In the genomic region with DNA sequence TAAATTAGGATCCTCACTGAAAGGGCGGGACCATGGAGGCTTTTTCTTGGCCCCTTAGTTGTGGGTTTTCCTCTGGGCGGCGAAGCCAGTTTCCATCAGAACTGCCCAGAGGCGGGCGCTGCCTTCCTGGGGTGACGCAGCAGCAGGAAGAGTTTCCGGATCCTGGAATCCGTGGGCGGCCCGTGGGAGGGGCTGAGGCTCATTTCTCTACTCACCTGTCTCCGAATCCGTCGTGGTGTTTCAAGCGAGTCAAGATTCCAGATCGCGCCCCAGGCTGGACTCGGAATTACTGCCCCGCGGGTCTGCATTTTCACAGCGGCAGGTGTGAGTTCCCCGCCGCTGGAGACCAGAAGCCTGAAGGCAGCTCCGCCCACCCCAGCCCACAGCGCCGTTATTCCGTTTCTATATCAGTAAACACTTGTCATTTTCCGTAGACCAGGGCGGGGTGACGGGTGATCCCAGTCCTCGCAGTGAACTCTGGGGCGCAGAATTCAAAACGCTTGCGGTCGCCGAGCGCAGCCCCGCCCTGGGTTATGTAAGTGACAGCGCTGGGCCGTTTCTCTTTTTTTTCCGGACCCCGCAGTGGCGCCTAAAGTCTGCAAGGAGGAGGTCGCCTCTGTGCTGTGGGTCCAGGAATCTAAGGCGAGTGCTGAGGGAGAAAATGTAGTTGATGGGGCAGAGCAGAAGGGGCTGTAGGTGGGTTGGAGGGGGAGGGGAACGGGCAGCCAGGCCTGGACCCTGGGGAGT, we compare ENCODE assay signal across 8 cellular contexts. TPM values are rescaled to one million over a fixed set of nuclear protein-coding genes. Genes with fewer than 3 reads are reported as not detected.
DNase-seq lines count a peak whose midpoint lies in the region; TF ChIP-seq lines count a peak whose summit lies in the region.

No MANE protein-coding gene starts in this region.

- H3K4me3 Mint-ChIP-seq in activated naive CD4-positive, alpha-beta T cell treated with anti-CD3 and anti-CD28 coated beads, Interleukin-2, amount 10 ng/mL, durations not matched to agents 7 days and 5 days = peak overlapping the region; percentile 96

- CTCF ChIA-PET in HEK293T (lab: Yijun Ruan, JAX) = interaction anchor here (0.6 to 2.3 kb wide), 8 partner anchors 13 to 293 kb away, joined by 3 to 20 read pairs (median 4); no protein-coding TSS in a partner anchor
- CTCF ChIA-PET in activated naive CD4-positive, alpha-beta T cell treated with anti-CD3 and anti-CD28 coated beads, Interleukin-2, amount 10 ng/mL, durations not matched to agents 7 days and 5 days (lab: Charles Lee) = interaction anchor here (0.8 to 6.2 kb wide), 7 partner anchors 38 to 296 kb away, joined by 3 to 65 read pairs (median 4); partner anchors contain the start of gene PSORS1C2

- DNase-seq in GDM1 (lab: John Stamatoyannopoulos, UW) (peak; percentile 88), HEK293T (ENCODE audit: extremely low spot score) (peak; percentile 51), MV-4-11 (lab: John Stamatoyannopoulos, UW) (peak; percentile 95), SK-N-DZ (ENCODE audit: low spot score) (peak; percentile 35), glomerular visceral epithelial cell (ENCODE audit: extremely low spot score) (peak; percentile 86), osteoblast (ENCODE audit: insufficient read length, low spot score, missing footprints) (peak; percentile 91), testis (peak; percentile 93)
- peak; percentile 98 for DNase-seq in activated naive CD4-positive, alpha-beta T cell treated with anti-CD3 and anti-CD28 coated beads, Interleukin-2, amount 10 ng/mL, durations not matched to agents 7 days and 5 days

- H3K27ac Mint-ChIP-seq in activated naive CD4-positive, alpha-beta T cell treated with anti-CD3 and anti-CD28 coated beads, Interleukin-2, amount 10 ng/mL, durations not matched to agents 7 days and 5 days = peak overlapping the region; percentile 99

- TF ChIP-seq POLR2A in testis (IDR thresholded peaks at IDR 0.05) = peak; percentile 34

- H2AFZ ChIP-seq in osteoblast (ENCODE audit: low read length) = peak overlapping the region; percentile 96

- no peaks in the 10 kb centered on the region for H3K27me3 Mint-ChIP-seq in activated naive CD4-positive, alpha-beta T cell treated with anti-CD3 and anti-CD28 coated beads, Interleukin-2, amount 10 ng/mL, durations not matched to agents 7 days and 5 days

- no peaks in the 10 kb centered on the region for H3K4me1 ChIP-seq in osteoblast (ENCODE audit: insufficient read depth, low read length)
- H3K4me1 ChIP-seq in testis = no peaks in the 10 kb centered on the region

- POLR2A ChIA-PET in HEK293T (lab: Yijun Ruan, JAX) = interaction anchor here (1.0 to 2.5 kb wide), 6 partner anchors 11 to 171 kb away, joined by 3 to 12 read pairs (median 4); no protein-coding TSS in a partner anchor

- H3K36me3 Mint-ChIP-seq in activated naive CD4-positive, alpha-beta T cell treated with anti-CD3 and anti-CD28 coated beads, Interleukin-2, amount 10 ng/mL, durations not matched to agents 7 days and 5 days = peaks cover 48% of the 10 kb centered on the region

- peaks cover 61% of the 10 kb centered on the region for H3K4me1 Mint-ChIP-seq in activated naive CD4-positive, alpha-beta T cell treated with anti-CD3 and anti-CD28 coated beads, Interleukin-2, amount 10 ng/mL, durations not matched to agents 7 days and 5 days

- H3K4me2 ChIP-seq in osteoblast (ENCODE audit: insufficient read depth, low read length) = peak overlapping the region; percentile 92

- H3K9me3 ChIP-seq in osteoblast (ENCODE audit: low read depth, low read length) (no peaks in the 10 kb centered on the region), testis (no peaks in the 10 kb centered on the region)

- WGBS in testis, 2 donors = 0 to 1% methylated on average over 42 to 45 of the region's 45 CpGs

- H3K9me3 Mint-ChIP-seq in activated naive CD4-positive, alpha-beta T cell treated with anti-CD3 and anti-CD28 coated beads, Interleukin-2, amount 10 ng/mL, durations not matched to agents 7 days and 5 days = peaks cover 12% of the 10 kb centered on the region

- intact Hi-C loops in testis (cut with DNase I; ENCODE audit: low total_unique reads) = loop anchor here (5.0 kb wide), 1 partner anchor 170 kb away; no protein-coding TSS in a partner anchor

- H3K27ac ChIP-seq in osteoblast (ENCODE audit: low read depth, low read length) (peak overlapping the region; percentile 77), testis (peak overlapping the region; percentile 92 to 96)

- no peaks in the 10 kb centered on the region for H4K20me1 ChIP-seq in osteoblast (ENCODE audit: insufficient read depth, low read length)

- H3K79me2 ChIP-seq in osteoblast (ENCODE audit: insufficient read depth, low read length) = peaks cover 2% of the 10 kb centered on the region

- H3K36me3 ChIP-seq in osteoblast (ENCODE audit: insufficient read depth, low read length) (no peaks in the 10 kb centered on the region), testis (ENCODE audit: low read depth, missing control alignments) (no peaks in the 10 kb centered on the region)

- H3K27me3 ChIP-seq in osteoblast (ENCODE audit: insufficient read depth, low read length) (no peaks in the 10 kb centered on the region), testis (no peaks in the 10 kb centered on the region)

- H3K4me3 ChIP-seq in osteoblast (ENCODE audit: insufficient read depth, low read length) = peak overlapping the region; percentile 91
- H3K4me3 ChIP-seq in testis = peak overlapping the region; percentile 59 to 85

- no peak for TF ChIP-seq CTCF in osteoblast (IDR thresholded peaks at IDR 0.05; ENCODE audit: extremely low read depth, low read depth, low read length)
- TF ChIP-seq CTCF in testis (IDR thresholded peaks at IDR 0.05) = no peak

TF ChIP-seq in HEK293T, 16 proteins besides CTCF, POLR2A, EP300 and RAD21:
- TF ChIP-seq LEF1 (IDR thresholded peaks at IDR 0.05; ENCODE audit: borderline replicate concordance) (no peak), FOXK2 (IDR thresholded peaks at IDR 0.05) (no peak), ARNT (IDR thresholded peaks at IDR 0.05) (no peak), SUZ12 (IDR thresholded peaks at IDR 0.05) (no peak), SP1 (IDR thresholded peaks at IDR 0.05) (no peak), HDGF (IDR thresholded peaks at IDR 0.05; ENCODE audit: borderline replicate concordance) (no peak), TARDBP (IDR thresholded peaks at IDR 0.05) (no peak), ZNF384 (IDR thresholded peaks at IDR 0.05) (no peak)

RNA-seq across cellular contexts. Expression of gene POU5F1, which starts 27.2 kb away (rescaled TPM):
- polyA plus RNA-seq in SK-N-DZ (2014; cell fraction: cytosol; rRNA removed) = not detected in 2 replicates
- not detected in 2 replicates for polyA plus RNA-seq in SK-N-DZ (2014; cell fraction: nucleus; rRNA removed)
- total RNA-seq in osteoblast = 0.29 and 2.5 TPM in 2 replicates
- 1 to 10 TPM; 1.3 to 4.2 TPM for total RNA-seq in testis
- polyA plus RNA-seq in testis (ENCODE audit: insufficient read depth, low read depth, low replicate concordance) = 3.0 TPM

RNA-seq across cellular contexts. Expression of gene TCF19, which starts 39.3 kb away (rescaled TPM):
- 26.8 and 27.3 TPM in 2 replicates for polyA plus RNA-seq in SK-N-DZ (2014; cell fraction: cytosol; rRNA removed)
- 20.1 and 26.7 TPM in 2 replicates for polyA plus RNA-seq in SK-N-DZ (2014; cell fraction: nucleus; rRNA removed)
- total RNA-seq in osteoblast (5.8 and 5.9 TPM in 2 replicates), testis (1 to 10 TPM; 3.6 to 3.7 TPM)
- 4.7 TPM for polyA plus RNA-seq in testis (ENCODE audit: insufficient read depth, low read depth, low replicate concordance)

RNA-seq across cellular contexts. Expression of gene CCHCR1, which starts 40.1 kb away (rescaled TPM):
- polyA plus RNA-seq in SK-N-DZ (2014; cell fraction: cytosol; rRNA removed) = 12.4 and 17.8 TPM in 2 replicates
- 43.4 and 70.5 TPM in 2 replicates for polyA plus RNA-seq in SK-N-DZ (2014; cell fraction: nucleus; rRNA removed)
- 13.6 and 14.1 TPM in 2 replicates for total RNA-seq in osteoblast
- 10 to 100 TPM; 86.4 to 93.2 TPM for total RNA-seq in testis
- 174 TPM for polyA plus RNA-seq in testis (ENCODE audit: insufficient read depth, low read depth, low replicate concordance)

RNA-seq across cellular contexts. Expression of gene PSORS1C2, which starts 58.9 kb away (rescaled TPM):
- polyA plus RNA-seq in SK-N-DZ (2014; cell fraction: cytosol; rRNA removed) = not detected in 2 replicates
- not detected in 2 replicates for polyA plus RNA-seq in SK-N-DZ (2014; cell fraction: nucleus; rRNA removed)
- not detected in 2 replicates for total RNA-seq in osteoblast
- total RNA-seq in testis = not detected
- not detected for polyA plus RNA-seq in testis (ENCODE audit: insufficient read depth, low read depth, low replicate concordance)

Comparison
In these comparisons a context has a peak if more than half of its experiments do, and no peak if none do; other contexts are left out.
1. Peak in every context shown above with its lines: DNase-seq, H3K4me3 ChIP-seq and H3K27ac ChIP-seq.
2. DNase-seq: peak in every context shown above with its lines; median percentile 98 in activated naive CD4-positive, alpha-beta T cell treated with anti-CD3 and anti-CD28 coated beads, Interleukin-2, amount 10 ng/mL, durations not matched to agents 7 days and 5 days; 95 in MV-4-11; 93 in testis; 91 in osteoblast; 88 in GDM1; 86 in glomerular visceral epithelial cell; 51 in HEK293T; 35 in SK-N-DZ.